Comparison of ENCODE assay signal across 28 cellular contexts in the genomic region with DNA sequence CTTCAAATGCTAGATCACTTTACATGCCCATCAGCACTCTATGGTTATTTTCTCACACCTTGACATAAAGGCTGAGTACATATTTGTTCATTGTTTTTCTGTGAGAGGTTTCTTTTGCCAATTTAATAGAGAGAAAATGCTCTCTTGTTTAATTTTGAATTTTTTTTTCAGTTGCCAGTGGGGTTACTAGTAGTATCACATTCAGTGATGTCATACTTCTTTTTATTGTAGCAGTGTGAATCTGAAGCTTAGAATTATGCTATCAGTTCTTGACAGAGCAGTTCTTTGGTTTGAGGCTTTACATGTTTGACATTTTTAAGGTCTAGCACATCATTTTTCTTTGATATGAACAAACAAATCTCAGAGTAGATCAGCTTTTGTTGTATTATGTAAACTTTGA.
"Had no signal": no experiment of that assay in that cellular context is flagged by ENCODE, and none has a peak within 500 bp of the region (broad histone marks: within the 10 kb centered on the region; RNA-seq: fewer than 3 reads in every experiment).

No MANE protein-coding gene starts in this region.

- H3K4me3 ChIP-seq: ascending aorta, SK-N-MC had no signal

- H3K36me3 ChIP-seq: ascending aorta had no signal

- H3K9me3 ChIP-seq: ascending aorta had no signal

- H3K4me1 ChIP-seq: ascending aorta had no signal

- H3K27ac Mint-ChIP-seq: activated B cell treated with CpG ODN at 0.5 μM for 24 hours; activated CD4-positive, alpha-beta T cell treated with anti-CD3 and anti-CD28 coated beads, Interleukin-2, amount 10 ng/mL, durations not matched to agents 24 days and 14 days; activated naive CD4-positive, alpha-beta T cell treated with anti-CD3 and anti-CD28 coated beads, Interleukin-2, amount 50 U/mL, for 72 hours; activated naive CD8-positive, alpha-beta T cell treated with anti-CD3 and anti-CD28 coated beads, Interleukin-2, amount 50 U/mL, for 24 hours; T-cell had no signal

- H3K27me3 ChIP-seq: ascending aorta had no signal

- H3K4me1 Mint-ChIP-seq: activated B cell treated with CpG ODN at 0.5 μM for 24 hours; activated CD4-positive, alpha-beta T cell treated with anti-CD3 and anti-CD28 coated beads, Interleukin-2, amount 10 ng/mL, durations not matched to agents 24 days and 14 days; activated naive CD8-positive, alpha-beta T cell treated with anti-CD3 and anti-CD28 coated beads, Interleukin-2, amount 50 U/mL, for 24 hours; brain; central memory CD8-positive, alpha-beta T cell; T-cell had no signal

- ATAC-seq: activated naive CD4-positive, alpha-beta T cell treated with anti-CD3 and anti-CD28 coated beads, Interleukin-2, amount 50 U/mL, for 72 hours; activated naive CD8-positive, alpha-beta T cell treated with anti-CD3 and anti-CD28 coated beads, Interleukin-2, amount 50 U/mL, for 24 hours; activated T-cell treated with anti-CD3 and anti-CD28 coated beads, Interleukin-2, amount 50 U/mL, for 4 hours; T-cell had no signal

- H3K27ac ChIP-seq: ascending aorta, KMS-11, SK-N-MC had no signal

- H3K4me3 Mint-ChIP-seq: activated B cell treated with CpG ODN at 0.5 μM for 24 hours; activated CD4-positive, alpha-beta T cell treated with anti-CD3 and anti-CD28 coated beads, Interleukin-2, amount 10 ng/mL, durations not matched to agents 24 days and 14 days; activated naive CD8-positive, alpha-beta T cell treated with anti-CD3 and anti-CD28 coated beads, Interleukin-2, amount 50 U/mL, for 24 hours; activated T-cell treated with anti-CD3 and anti-CD28 coated beads, Interleukin-2, amount 50 U/mL, for 4 hours; brain; central memory CD8-positive, alpha-beta T cell; T-cell had no signal

- DNase-seq: activated B cell treated with CpG ODN at 0.5 μM for 24 hours; activated CD4-positive, alpha-beta T cell treated with anti-CD3 and anti-CD28 coated beads for 1 hour; activated CD4-positive, alpha-beta T cell treated with anti-CD3 and anti-CD28 coated beads, Interleukin-2, amount 10 ng/mL, durations not matched to agents 24 days and 14 days; activated CD4-positive, alpha-beta T cell treated with anti-CD3 and anti-CD28 coated beads, Interleukin-2, amount 50 U/mL, for 48 hours; activated CD8-positive, alpha-beta memory T cell treated with anti-CD3 and anti-CD28 coated beads for 24 hours; activated effector memory CD4-positive, alpha-beta T cell treated with anti-CD3 and anti-CD28 coated beads, Interleukin-2, amount 50 U/mL, for 16 hours; activated naive CD4-positive, alpha-beta T cell treated with Interleukin-2 at 50 U/mL for 16 hours; activated naive CD8-positive, alpha-beta T cell treated with anti-CD3 and anti-CD28 coated beads, Interleukin-2, amount 50 U/mL, for 24 hours; activated T-cell treated with anti-CD3 and anti-CD28 coated beads, Interleukin-2, amount 50 U/mL, for 4 hours; amniotic stem cell; MM.1S; NCI-H1105; NCI-H1436; NCI-H1930; NCI-H2107; NCI-H2171 treated with DMSO at 0.1 percent for 48 hours; NCI-H226; NCI-H82; SIG-M5; T-cell; T-helper 2 cell; T1000 had no signal

- H3K36me3 Mint-ChIP-seq: activated naive CD4-positive, alpha-beta T cell treated with anti-CD3 and anti-CD28 coated beads, Interleukin-2, amount 50 U/mL, for 72 hours; brain; T-cell had no signal

- H3K27me3 Mint-ChIP-seq: brain had no signal

- H3K9me3 Mint-ChIP-seq: activated B cell treated with CpG ODN at 0.5 μM for 24 hours; activated CD4-positive, alpha-beta T cell treated with anti-CD3 and anti-CD28 coated beads, Interleukin-2, amount 10 ng/mL, durations not matched to agents 24 days and 14 days; activated naive CD4-positive, alpha-beta T cell treated with anti-CD3 and anti-CD28 coated beads, Interleukin-2, amount 50 U/mL, for 72 hours; activated naive CD8-positive, alpha-beta T cell treated with anti-CD3 and anti-CD28 coated beads, Interleukin-2, amount 50 U/mL, for 24 hours; activated T-cell treated with anti-CD3 and anti-CD28 coated beads, Interleukin-2, amount 50 U/mL, for 4 hours; brain; central memory CD8-positive, alpha-beta T cell; T-cell had no signal
